In the genomic region with DNA sequence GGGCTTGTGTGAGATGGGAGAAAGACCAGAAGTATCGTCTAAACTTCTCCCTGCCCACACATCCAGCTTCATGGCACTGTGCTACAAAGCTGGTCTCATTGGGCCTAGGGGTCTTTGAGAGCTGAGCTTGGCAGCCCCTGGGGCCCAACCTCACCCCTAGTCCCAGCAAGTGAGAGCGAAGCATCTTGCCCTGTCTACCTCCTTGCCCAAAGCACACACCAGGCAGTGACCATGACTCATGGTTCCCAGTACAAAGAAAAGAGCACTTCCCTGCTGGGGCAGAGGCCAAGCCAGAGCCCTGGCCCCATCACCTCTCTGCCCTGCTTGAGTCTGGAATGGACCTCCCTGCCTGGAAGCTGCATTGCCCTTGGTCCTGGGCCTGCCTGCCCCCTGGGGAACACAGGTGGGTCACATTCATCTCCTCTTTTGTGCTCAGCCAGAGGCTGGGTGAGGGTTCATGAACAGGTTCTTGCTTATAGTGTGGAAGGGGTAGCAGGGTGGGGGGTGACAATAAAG, we compare ENCODE assay signal across 8 cellular contexts. TPM values are rescaled to one million over a fixed set of nuclear protein-coding genes. Genes with fewer than 3 reads are reported as not detected.
A peak's percentile ranks its signal among the peaks of the same experiment; 100 is the strongest.
DNase-seq lines count a peak whose midpoint lies in the region; ATAC-seq and TF ChIP-seq lines count a peak whose summit lies in the region.

No MANE protein-coding gene starts in this region.

- ATAC-seq in T-cell (replicated peaks in 1 of 4) = no peak
- ATAC-seq in gastroesophageal sphincter = no peak
- ATAC-seq in left lobe of liver = no peak
- ATAC-seq in GM21526 (IDR thresholded peaks at IDR 0.05; ENCODE audit: low FRiP score, unreplicated experiment) = no peak

- peak overlapping the region in 3 of 4 donors; percentile 74 to 86 (median 77) for H3K27ac ChIP-seq in gastroesophageal sphincter
- H3K27ac ChIP-seq in sigmoid colon = peak overlapping the region; percentile 63 to 78 (median 77)

- no peak for TF ChIP-seq EP300 in gastroesophageal sphincter (IDR thresholded peaks at IDR 0.05)
- TF ChIP-seq EP300 in sigmoid colon (IDR thresholded peaks at IDR 0.05) = no peak

- peak overlapping the region; percentile 79 to 81 (median 80) for H3K4me3 Mint-ChIP-seq in T-cell

- 0 out of 2 replicates have a peak, but pooled peaks cover 2% of the 10 kb centered on the region for H3K36me3 ChIP-seq in HAP-1 (replicated peaks)
- no peaks in the 10 kb centered on the region for H3K36me3 ChIP-seq in gastroesophageal sphincter
- H3K36me3 ChIP-seq in sigmoid colon = no peaks in the 10 kb centered on the region

- TF ChIP-seq CTCF in gastroesophageal sphincter (IDR thresholded peaks at IDR 0.05) = no peak
- TF ChIP-seq CTCF in sigmoid colon (IDR thresholded peaks at IDR 0.05) = no peak

- TF ChIP-seq POLR2A in gastroesophageal sphincter (IDR thresholded peaks at IDR 0.05) = no peak
- no peak for TF ChIP-seq POLR2A in sigmoid colon (IDR thresholded peaks at IDR 0.05)

- no peaks in the 10 kb centered on the region for H3K36me3 Mint-ChIP-seq in T-cell

- H3K9me3 ChIP-seq in HAP-1 (no peaks in the 10 kb centered on the region), gastroesophageal sphincter (no peaks in the 10 kb centered on the region), sigmoid colon (no peaks in the 10 kb centered on the region)

- no CpG with 5 or more reads among the region's 2 CpGs for WGBS in gastroesophageal sphincter (ENCODE audit: low coverage in 1 of 2), 2 donors
- 78 to 81% methylated on average over 2 of the region's 2 CpGs for WGBS in sigmoid colon, 2 donors

- CTCF ChIA-PET in T-cell (lab: Charles Lee) = interaction anchor here in 1 of 2 donors (0.7 kb wide), 1 partner anchor 114 kb away, joined by 15 read pairs; no protein-coding TSS in a partner anchor

- H3K27me3 ChIP-seq in HAP-1 (ENCODE audit: low read depth) (no peaks in the 10 kb centered on the region), gastroesophageal sphincter (peaks cover 12% of the 10 kb centered on the region), sigmoid colon (no peaks in the 10 kb centered on the region)

- no peaks in the 10 kb centered on the region for H3K27me3 Mint-ChIP-seq in T-cell

- H3K4me1 ChIP-seq in HAP-1 (peaks cover 37% of the 10 kb centered on the region), gastroesophageal sphincter (peaks cover 0 to 49% (median 16%) of the 10 kb centered on the region in 3 donors), sigmoid colon (peaks cover 0 to 36% (median 28%) of the 10 kb centered on the region in 4 donors)

- H3K27ac Mint-ChIP-seq in T-cell = peak overlapping the region; percentile 81 to 91

- H3K4me3 ChIP-seq in HAP-1 = peak overlapping the region; percentile 62
- H3K4me3 ChIP-seq in gastroesophageal sphincter = no peak overlapping the region
- H3K4me3 ChIP-seq in sigmoid colon = peak overlapping the region in 1 of 4 donors; percentile 58

- no peaks in the 10 kb centered on the region for H3K9me3 Mint-ChIP-seq in T-cell

- H3K4me1 Mint-ChIP-seq in T-cell = peaks cover 52 to 74% (median 55%) of the 10 kb centered on the region in 3 donors

- POLR2A ChIA-PET in T-cell (lab: Charles Lee) = interaction anchor here in 1 of 2 donors (0.6 kb wide), 1 partner anchor 242 kb away, joined by 7 read pairs; no protein-coding TSS in a partner anchor

- DNase-seq in HAP-1 (ENCODE audit: low spot score in 2 of 2) = no peak
- DNase-seq in T-cell = no peak
- DNase-seq in sigmoid colon = no peak
- DNase-seq in DMS153 (lab: John Stamatoyannopoulos, UW) = no peak
- DNase-seq in left lobe of liver (ENCODE audit: low spot score) = no peak
- no peak for DNase-seq in NCI-H128 (lab: John Stamatoyannopoulos, UW; ENCODE audit: unreplicated experiment)

- intact Hi-C loops in sigmoid colon (cut with DNase I) = no loop called here

- in situ Hi-C loops in HAP-1 (cut with MboI; ENCODE audit: low sequenced_read_pairs) = no loop called here

RNA-seq across cellular contexts. Expression of a gene that starts 1.2 kb away (rescaled TPM):
- total RNA-seq in T-cell (10 to 100 TPM in 4 of 5 donors, 1 to 10 TPM in 1; 9.1 to 24.3 (median 16.8) TPM), gastroesophageal sphincter (1 to 10 TPM; 4.0 to 6.9 (median 5.2) TPM), sigmoid colon (10 to 100 TPM in 1 of 4 donors, 1 to 10 TPM in 3; 2.6 to 15.0 (median 6.4) TPM), left lobe of liver (1.2 TPM)
- polyA plus RNA-seq in sigmoid colon = 10 to 100 TPM in 2 of 3 donors, 1 to 10 TPM in 1; 6.6 to 31.1 (median 13.4) TPM

RNA-seq across cellular contexts. Expression of a gene that starts 20.8 kb away (rescaled TPM):
- total RNA-seq in T-cell = 10 to 100 TPM in 3 of 5 donors, 1 to 10 TPM in 2; 8.9 to 23.9 (median 18.8) TPM
- total RNA-seq in gastroesophageal sphincter = 1 to 10 TPM; 2.4 to 6.1 (median 3.9) TPM
- total RNA-seq in sigmoid colon = 1 to 10 TPM; 3.2 to 7.8 (median 4.3) TPM
- 10 to 100 TPM; 15.0 to 18.9 (median 16.6) TPM for polyA plus RNA-seq in sigmoid colon
- 5.6 TPM for total RNA-seq in left lobe of liver

RNA-seq across cellular contexts. Expression of a gene that starts 41.9 kb away (rescaled TPM):
- total RNA-seq in T-cell (10 to 100 TPM; 22.0 to 32.8 (median 29.0) TPM), gastroesophageal sphincter (10 to 100 TPM; 27.1 to 39.7 (median 28.8) TPM), sigmoid colon (10 to 100 TPM; 19.6 to 25.5 (median 21.8) TPM), left lobe of liver (7.0 TPM)
- polyA plus RNA-seq in sigmoid colon = 10 to 100 TPM; 12.5 to 24.0 (median 13.8) TPM

RNA-seq across cellular contexts. Expression of a gene that starts 42.2 kb away (rescaled TPM):
- total RNA-seq in T-cell (100 to 1,000 TPM; 115 to 170 (median 139) TPM), gastroesophageal sphincter (100 to 1,000 TPM; 213 to 337 (median 307) TPM), sigmoid colon (100 to 1,000 TPM; 303 to 480 (median 367) TPM), left lobe of liver (177 TPM)
- 100 to 1,000 TPM; 481 to 726 (median 592) TPM for polyA plus RNA-seq in sigmoid colon

RNA-seq across cellular contexts. Expression of a gene that starts 42.6 kb away (rescaled TPM):
- total RNA-seq in T-cell (10 to 100 TPM; 21.5 to 88.8 (median 70.1) TPM), gastroesophageal sphincter (100 to 1,000 TPM in 2 of 4 donors, 10 to 100 TPM in 2; 74.5 to 121 (median 99.6) TPM), sigmoid colon (100 to 1,000 TPM in 1 of 4 donors, 10 to 100 TPM in 3; 60.7 to 109 (median 82.4) TPM), left lobe of liver (11.9 TPM)
- 100 to 1,000 TPM; 102 to 116 (median 110) TPM for polyA plus RNA-seq in sigmoid colon
